8 cellular contexts compared by ENCODE assay signal in genomic region chr20:37627060-37627766, GRCh38.
DNase-seq lines count a peak whose midpoint lies in the region; ATAC-seq and TF ChIP-seq lines count a peak whose summit lies in the region.

No MANE protein-coding gene starts in this region.

- H4K20me1 ChIP-seq in Karpas-422 (ENCODE audit: insufficient read depth, low read depth, low read length): no peaks in the 10 kb centered on the region

- H2AFZ ChIP-seq in Karpas-422 (ENCODE audit: low read length): no peak overlapping the region

- TF ChIP-seq CTCF in activated CD8-positive, alpha-beta T cell treated with anti-CD3 and anti-CD28 coated beads for 36 hours (IDR thresholded peaks at IDR 0.05): no peak
- no peak for TF ChIP-seq CTCF in left ventricle myocardium inferior (IDR thresholded peaks at IDR 0.05; ENCODE audit: borderline replicate concordance)

- no peaks in the 10 kb centered on the region for H3K36me3 Mint-ChIP-seq in activated CD8-positive, alpha-beta T cell treated with anti-CD3 and anti-CD28 coated beads for 36 hours (ENCODE audit: low read depth)

- H3K9me3 Mint-ChIP-seq in activated CD8-positive, alpha-beta T cell treated with anti-CD3 and anti-CD28 coated beads for 36 hours: no peaks in the 10 kb centered on the region

- ATAC-seq in activated CD8-positive, alpha-beta T cell treated with anti-CD3 and anti-CD28 coated beads for 36 hours: peak; percentile 47
- no peak for ATAC-seq in HG02588 (IDR thresholded peaks at IDR 0.05; ENCODE audit: unreplicated experiment)

- H3K4me3 ChIP-seq in Karpas-422 (ENCODE audit: low read length) (no peak overlapping the region), left ventricle myocardium inferior (no peak overlapping the region)

- no peaks in the 10 kb centered on the region for H3K4me1 Mint-ChIP-seq in activated CD8-positive, alpha-beta T cell treated with anti-CD3 and anti-CD28 coated beads for 36 hours (ENCODE audit: low read depth)

- no peaks in the 10 kb centered on the region for H3K4me1 ChIP-seq in Karpas-422 (ENCODE audit: low read length)
- H3K4me1 ChIP-seq in left ventricle myocardium inferior: peaks cover 8% of the 10 kb centered on the region

- H3K9me3 ChIP-seq in Karpas-422 (ENCODE audit: low read length): no peaks in the 10 kb centered on the region
- H3K9me3 ChIP-seq in left ventricle myocardium inferior (replicated peaks): no peaks in the 10 kb centered on the region

- intact Hi-C loops in activated CD8-positive, alpha-beta T cell treated with anti-CD3 and anti-CD28 coated beads for 36 hours (cut with micrococcal nuclease): no loop called here
- intact Hi-C loops in left ventricle myocardium inferior (cut with micrococcal nuclease): no loop called here

- no peaks in the 10 kb centered on the region for H3K36me3 ChIP-seq in Karpas-422 (ENCODE audit: insufficient read depth, low read length)
- H3K36me3 ChIP-seq in left ventricle myocardium inferior: no peaks in the 10 kb centered on the region

- no peak overlapping the region for H3K4me3 Mint-ChIP-seq in activated CD8-positive, alpha-beta T cell treated with anti-CD3 and anti-CD28 coated beads for 36 hours

- no peaks in the 10 kb centered on the region for H3K79me2 ChIP-seq in Karpas-422 (ENCODE audit: low read length)

- H3K27ac ChIP-seq in Karpas-422 (ENCODE audit: low read length): no peak overlapping the region
- H3K27ac ChIP-seq in left ventricle myocardium inferior (replicated peaks): no peak overlapping the region

- DNase-seq in Daoy (ENCODE audit: low read depth) (peak; percentile 45), Karpas-422 (peak; percentile 86), left ventricle myocardium inferior (peak; percentile 28), superior temporal gyrus (ENCODE audit: extremely low spot score) (no peak)
- DNase-seq in activated CD8-positive, alpha-beta T cell treated with anti-CD3 and anti-CD28 coated beads for 36 hours: peak; percentile 54
- peak; percentile 20 to 36 for DNase-seq in stimulated activated CD4-positive, alpha-beta T cell treated with anti-CD3 and anti-CD28 coated beads, Interleukin-2, amount 100 ng/mL, for 48 hours
- DNase-seq in NK-92 treated with Interleukin-12 subunit alpha and Interleukin-12 subunit beta, amount 100 ng/mL, for 24 hours (lab: John Stamatoyannopoulos, UW): no peak

- H3K27ac Mint-ChIP-seq in activated CD8-positive, alpha-beta T cell treated with anti-CD3 and anti-CD28 coated beads for 36 hours: no peak overlapping the region

- H3K4me2 ChIP-seq in Karpas-422 (ENCODE audit: low read depth, low read length, poor library complexity, severe bottlenecking): no peak overlapping the region

- H3K27me3 ChIP-seq in Karpas-422 (ENCODE audit: low read length): no peaks in the 10 kb centered on the region
- H3K27me3 ChIP-seq in left ventricle myocardium inferior (ENCODE audit: low read depth): peaks cover 72% of the 10 kb centered on the region

- POLR2A ChIA-PET in activated CD8-positive, alpha-beta T cell treated with anti-CD3 and anti-CD28 coated beads for 36 hours (lab: Charles Lee): no interaction called here

- H3K27me3 Mint-ChIP-seq in activated CD8-positive, alpha-beta T cell treated with anti-CD3 and anti-CD28 coated beads for 36 hours: peaks cover 33% of the 10 kb centered on the region

- CTCF ChIA-PET in activated CD8-positive, alpha-beta T cell treated with anti-CD3 and anti-CD28 coated beads for 36 hours (lab: Charles Lee): interaction anchor here (1.4 kb wide), 1 partner anchor 11 kb away, joined by 4 read pairs; no protein-coding TSS in a partner anchor

- no peaks in the 10 kb centered on the region for H3K9me2 ChIP-seq in Karpas-422 (replicated peaks; ENCODE audit: insufficient read depth, low read length)

- H3K9ac ChIP-seq in Karpas-422 (ENCODE audit: low read length): no peak overlapping the region

Comparison
In these comparisons a context has a peak if more than half of its experiments do, and no peak if none do; other contexts are left out.
1. DNase-seq: peak in Daoy (single experiment), Karpas-422 (single experiment), activated CD8-positive, alpha-beta T cell treated with anti-CD3 and anti-CD28 coated beads for 36 hours (single experiment), left ventricle myocardium inferior (single experiment) and stimulated activated CD4-positive, alpha-beta T cell treated with anti-CD3 and anti-CD28 coated beads, Interleukin-2, amount 100 ng/mL, for 48 hours (2 of 2); none in superior temporal gyrus (single experiment) and NK-92 treated with Interleukin-12 subunit alpha and Interleukin-12 subunit beta, amount 100 ng/mL, for 24 hours (single experiment).